Comparison of ENCODE assay signal across 27 cellular contexts in the genomic region with DNA sequence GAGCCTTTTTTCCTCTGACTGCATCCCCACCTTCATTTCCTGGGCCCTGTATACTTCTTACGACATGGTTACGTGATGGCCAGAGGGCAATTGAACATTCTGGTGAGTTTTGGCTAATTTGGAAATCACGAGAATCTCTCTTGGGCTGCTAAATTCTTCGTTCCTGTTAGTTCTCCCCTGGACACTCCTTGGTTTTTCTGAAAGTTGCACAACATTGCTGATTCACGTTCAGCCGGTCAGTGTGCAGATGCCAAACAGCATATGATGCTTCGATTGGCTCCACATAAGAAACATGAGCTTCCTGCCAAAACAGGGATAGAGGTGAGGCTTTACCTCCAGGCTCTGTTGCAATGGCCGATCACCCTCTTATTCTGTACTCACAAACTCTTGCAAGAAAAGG.
DNase-seq lines count a peak whose midpoint lies in the region; ATAC-seq and TF ChIP-seq lines count a peak whose summit lies in the region.
"Had no signal": no experiment of that assay in that cellular context is flagged by ENCODE, and none has a peak within 500 bp of the region (broad histone marks: within the 10 kb centered on the region; RNA-seq: fewer than 3 reads in every experiment).

No MANE protein-coding gene starts in this region.

- DNase-seq in CD14-positive monocyte (ENCODE audit: low spot score): peak; percentile 67
- peak; percentile 41 for DNase-seq in NB4 (ENCODE audit: low read depth)
- no peak for DNase-seq in omental fat pad (ENCODE audit: low spot score)
- no peak for DNase-seq in NCI-H774 (lab: John Stamatoyannopoulos, UW)
- no peak for DNase-seq in activated CD4-positive, alpha-beta T cell treated with anti-CD3 and anti-CD28 coated beads for 48 hours
- DNase-seq: activated CD4-positive, alpha-beta T cell treated with anti-CD3 and anti-CD28 coated beads, Interleukin-2, amount 50 U/mL, for 48 hours; activated CD8-positive, alpha-beta memory T cell treated with anti-CD3 and anti-CD28 coated beads, Interleukin-2, amount 50 U/mL, for 48 hours; activated effector memory CD4-positive, alpha-beta T cell treated with Interleukin-2 at 50 U/mL for 16 hours; activated naive CD8-positive, alpha-beta T cell treated with anti-CD3 and anti-CD28 coated beads, Interleukin-2, amount 50 U/mL, for 24 hours; effector memory CD4-positive, alpha-beta T cell; KBM-7; mesendoderm; NCI-H1105; NCI-H2081 treated with DMSO at 0.1 percent for 48 hours; NCI-H446 treated with DMSO at 0.1 percent for 48 hours; occipital lobe; stimulated activated CD4-positive, alpha-beta T cell treated with anti-CD3 and anti-CD28 coated beads, Interleukin-4, amount 100 ng/mL, for 24 hours; transverse colon had no signal

- H3K36me3 Mint-ChIP-seq in CD14-positive monocyte: peaks cover 0 to 4% of the 10 kb centered on the region in 2 donors
- peaks cover 7% of the 10 kb centered on the region for H3K36me3 Mint-ChIP-seq in dendritic cell treated with granulocyte-macrophage colony-stimulating factor and Interleukin-4, amounts not matched to agents 40 ng/mL and 50 ng/mL, for 4 days (ENCODE audit: low read depth)
- H3K36me3 Mint-ChIP-seq: brain, WTC11 had no signal

- ATAC-seq in omental fat pad (ENCODE audit: low FRiP score): peak; percentile 84
- no peak for ATAC-seq in GM21515 (IDR thresholded peaks at IDR 0.05; ENCODE audit: unreplicated experiment)
- ATAC-seq in GM18519 (IDR thresholded peaks at IDR 0.05; ENCODE audit: low FRiP score, unreplicated experiment): no peak
- ATAC-seq: activated naive CD8-positive, alpha-beta T cell treated with anti-CD3 and anti-CD28 coated beads, Interleukin-2, amount 50 U/mL, for 24 hours; SK-N-SH treated with all-trans-retinoic acid at 6 μM for 48 hours had no signal

- H3K27me3 Mint-ChIP-seq in CD14-positive monocyte (ENCODE audit: low read depth in 3 of 3): peaks cover 0 to 3% (median 3%) of the 10 kb centered on the region in 3 donors
- H3K27me3 Mint-ChIP-seq in dendritic cell treated with granulocyte-macrophage colony-stimulating factor and Interleukin-4, amounts not matched to agents 40 ng/mL and 50 ng/mL, for 4 days: peaks cover 3% of the 10 kb centered on the region
- H3K27me3 Mint-ChIP-seq: brain had no signal

- intact Hi-C loops in CD14-positive monocyte (cut with micrococcal nuclease): no loop called here
- intact Hi-C loops in dendritic cell treated with granulocyte-macrophage colony-stimulating factor and Interleukin-4, amounts not matched to agents 40 ng/mL and 50 ng/mL, for 4 days (cut with micrococcal nuclease): no loop called here

- TF ChIP-seq POLR2A in NB4 (IDR thresholded peaks at IDR 0.05; ENCODE audit: extremely low read depth, insufficient read length): no peak

- no peak for TF ChIP-seq CTCF in CD14-positive monocyte (IDR thresholded peaks at IDR 0.05)
- no peak for TF ChIP-seq CTCF in NB4 (IDR thresholded peaks at IDR 0.05; ENCODE audit: low read depth, low read length)
- no peak for TF ChIP-seq CTCF in omental fat pad (IDR thresholded peaks at IDR 0.05)

- no peak overlapping the region for H3K4me3 ChIP-seq in NB4 (ENCODE audit: low read depth, low read length)
- H3K4me3 ChIP-seq: BLaER1 treated with 17β-estradiol and CSF1 and Interleukin-3, amounts not matched to agents 10 nM and 100 nM; transverse colon had no signal

- H3K4me1 Mint-ChIP-seq in CD14-positive monocyte: peaks cover 41% of the 10 kb centered on the region
- peaks cover 41% of the 10 kb centered on the region for H3K4me1 Mint-ChIP-seq in dendritic cell treated with granulocyte-macrophage colony-stimulating factor and Interleukin-4, amounts not matched to agents 40 ng/mL and 50 ng/mL, for 4 days (ENCODE audit: low read depth)
- H3K4me1 Mint-ChIP-seq: brain, WTC11 had no signal

- peak overlapping the region; percentile 51 to 93 (median 84) for H3K27ac Mint-ChIP-seq in CD14-positive monocyte
- peak overlapping the region; percentile 49 for H3K27ac Mint-ChIP-seq in dendritic cell treated with granulocyte-macrophage colony-stimulating factor and Interleukin-4, amounts not matched to agents 40 ng/mL and 50 ng/mL, for 4 days
- H3K27ac Mint-ChIP-seq: activated naive CD8-positive, alpha-beta T cell treated with anti-CD3 and anti-CD28 coated beads, Interleukin-2, amount 50 U/mL, for 24 hours; brain; stimulated activated naive CD8-positive, alpha-beta T cell treated with anti-CD3 and anti-CD28 coated beads, Interleukin-15, Interleukin-2, amounts not matched to agents 100 ng/mL and 50 ng/mL, for 24 hours; T-helper 2 cell treated with Interferon-gamma antibody and Interleukin-4, amounts not matched to agents 5 μg/mL and 100 μg/mL, for 36 hours; WTC11 had no signal

- H3K4me3 Mint-ChIP-seq in CD14-positive monocyte: peak overlapping the region in 1 of 2 donors; percentile 39
- no peak overlapping the region for H3K4me3 Mint-ChIP-seq in dendritic cell treated with granulocyte-macrophage colony-stimulating factor and Interleukin-4, amounts not matched to agents 40 ng/mL and 50 ng/mL, for 4 days
- H3K4me3 Mint-ChIP-seq: activated naive CD8-positive, alpha-beta T cell treated with anti-CD3 and anti-CD28 coated beads, Interleukin-2, amount 50 U/mL, for 24 hours; brain; stimulated activated naive CD8-positive, alpha-beta T cell treated with anti-CD3 and anti-CD28 coated beads, Interleukin-15, Interleukin-2, amounts not matched to agents 100 ng/mL and 50 ng/mL, for 24 hours; T-helper 2 cell treated with Interferon-gamma antibody and Interleukin-4, amounts not matched to agents 5 μg/mL and 100 μg/mL, for 36 hours; WTC11 had no signal

- peaks cover 3 to 10% (median 6%) of the 10 kb centered on the region in 7 donors for H3K9me3 Mint-ChIP-seq in CD14-positive monocyte
- peaks cover 15% of the 10 kb centered on the region for H3K9me3 Mint-ChIP-seq in dendritic cell treated with granulocyte-macrophage colony-stimulating factor and Interleukin-4, amounts not matched to agents 40 ng/mL and 50 ng/mL, for 4 days
- H3K9me3 Mint-ChIP-seq: T-helper 2 cell treated with Interferon-gamma antibody and Interleukin-4, amounts not matched to agents 5 μg/mL and 100 μg/mL, for 36 hours had no signal

Comparison
In these comparisons a context has a peak if more than half of its experiments do, and no peak if none do; other contexts are left out.
1. DNase-seq: peak in CD14-positive monocyte (single experiment) and NB4 (single experiment); none in omental fat pad (single experiment), NCI-H774 (single experiment) and activated CD4-positive, alpha-beta T cell treated with anti-CD3 and anti-CD28 coated beads for 48 hours (single experiment).